1 cellular context compared by ENCODE assay signal in genomic region chr1:198713081-198713480, GRCh38.
TF ChIP-seq lines count a peak whose summit lies in the region.

No MANE protein-coding gene starts in this region.

TF ChIP-seq in GM23338, 12 proteins besides CTCF, POLR2A, EP300 and RAD21 (continued from another document):
- TF ChIP-seq ZNF462 (CRISPR knock-in tag; IDR thresholded peaks at IDR 0.05) = no peak
- no peak for TF ChIP-seq POLR2AphosphoS5 (IDR thresholded peaks at IDR 0.05; ENCODE audit: low read depth)
- no peak for TF ChIP-seq ETS1 (IDR thresholded peaks at IDR 0.05)
